ENCODE assay signal across 1 cellular context in genomic region chr6:150866147-150867073, GRCh38.
TF ChIP-seq lines count a peak whose summit lies in the region.

No MANE protein-coding gene starts in this region.

TF ChIP-seq in GM12878, 131 proteins besides CTCF, POLR2A, EP300 and RAD21 (continued from another document and continues in another):
- TF ChIP-seq, protein P1, sequence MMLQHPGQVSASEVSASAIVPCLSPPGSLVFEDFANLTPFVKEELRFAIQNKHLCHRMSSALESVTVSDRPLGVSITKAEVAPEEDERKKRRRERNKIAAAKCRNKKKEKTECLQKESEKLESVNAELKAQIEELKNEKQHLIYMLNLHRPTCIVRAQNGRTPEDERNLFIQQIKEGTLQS (IDR thresholded peaks at IDR 0.05; ENCODE audit: borderline replicate concordance, extremely low read depth, low read depth, low read length), result no peak
- peak; percentile 58; the same call in 1 of the 2 replicates for TF ChIP-seq IKZF1 (conservative IDR thresholded peaks at IDR 0.05)
- TF ChIP-seq TCF7 (IDR thresholded peaks at IDR 0.05; ENCODE audit: borderline replicate concordance), result no peak
- TF ChIP-seq NFXL1 (IDR thresholded peaks at IDR 0.05; ENCODE audit: borderline replicate concordance), result no peak
- TF ChIP-seq POU2F2 (IDR thresholded peaks at IDR 0.05; ENCODE audit: borderline replicate concordance, low read depth, low read length), result 0 out of 3 replicates have a peak, but pooled peaks have one; percentile 20
- TF ChIP-seq ZNF274 (IDR thresholded peaks at IDR 0.05; ENCODE audit: insufficient read depth, insufficient read length), result no peak
- no peak for TF ChIP-seq ZNF384 (IDR thresholded peaks at IDR 0.05; ENCODE audit: borderline replicate concordance, low read depth, low read length)
- peak in 1 of 2 experiments; percentile 77; a peak in 1 of 4 replicates for TF ChIP-seq CEBPB (IDR thresholded peaks at IDR 0.05; ENCODE audit: borderline replicate concordance in 1 of 2, low read depth in 2 of 2, low read length in 2 of 2)
- TF ChIP-seq ATF7 (IDR thresholded peaks at IDR 0.05; ENCODE audit: low read depth), result no peak
- TF ChIP-seq, protein P2, sequence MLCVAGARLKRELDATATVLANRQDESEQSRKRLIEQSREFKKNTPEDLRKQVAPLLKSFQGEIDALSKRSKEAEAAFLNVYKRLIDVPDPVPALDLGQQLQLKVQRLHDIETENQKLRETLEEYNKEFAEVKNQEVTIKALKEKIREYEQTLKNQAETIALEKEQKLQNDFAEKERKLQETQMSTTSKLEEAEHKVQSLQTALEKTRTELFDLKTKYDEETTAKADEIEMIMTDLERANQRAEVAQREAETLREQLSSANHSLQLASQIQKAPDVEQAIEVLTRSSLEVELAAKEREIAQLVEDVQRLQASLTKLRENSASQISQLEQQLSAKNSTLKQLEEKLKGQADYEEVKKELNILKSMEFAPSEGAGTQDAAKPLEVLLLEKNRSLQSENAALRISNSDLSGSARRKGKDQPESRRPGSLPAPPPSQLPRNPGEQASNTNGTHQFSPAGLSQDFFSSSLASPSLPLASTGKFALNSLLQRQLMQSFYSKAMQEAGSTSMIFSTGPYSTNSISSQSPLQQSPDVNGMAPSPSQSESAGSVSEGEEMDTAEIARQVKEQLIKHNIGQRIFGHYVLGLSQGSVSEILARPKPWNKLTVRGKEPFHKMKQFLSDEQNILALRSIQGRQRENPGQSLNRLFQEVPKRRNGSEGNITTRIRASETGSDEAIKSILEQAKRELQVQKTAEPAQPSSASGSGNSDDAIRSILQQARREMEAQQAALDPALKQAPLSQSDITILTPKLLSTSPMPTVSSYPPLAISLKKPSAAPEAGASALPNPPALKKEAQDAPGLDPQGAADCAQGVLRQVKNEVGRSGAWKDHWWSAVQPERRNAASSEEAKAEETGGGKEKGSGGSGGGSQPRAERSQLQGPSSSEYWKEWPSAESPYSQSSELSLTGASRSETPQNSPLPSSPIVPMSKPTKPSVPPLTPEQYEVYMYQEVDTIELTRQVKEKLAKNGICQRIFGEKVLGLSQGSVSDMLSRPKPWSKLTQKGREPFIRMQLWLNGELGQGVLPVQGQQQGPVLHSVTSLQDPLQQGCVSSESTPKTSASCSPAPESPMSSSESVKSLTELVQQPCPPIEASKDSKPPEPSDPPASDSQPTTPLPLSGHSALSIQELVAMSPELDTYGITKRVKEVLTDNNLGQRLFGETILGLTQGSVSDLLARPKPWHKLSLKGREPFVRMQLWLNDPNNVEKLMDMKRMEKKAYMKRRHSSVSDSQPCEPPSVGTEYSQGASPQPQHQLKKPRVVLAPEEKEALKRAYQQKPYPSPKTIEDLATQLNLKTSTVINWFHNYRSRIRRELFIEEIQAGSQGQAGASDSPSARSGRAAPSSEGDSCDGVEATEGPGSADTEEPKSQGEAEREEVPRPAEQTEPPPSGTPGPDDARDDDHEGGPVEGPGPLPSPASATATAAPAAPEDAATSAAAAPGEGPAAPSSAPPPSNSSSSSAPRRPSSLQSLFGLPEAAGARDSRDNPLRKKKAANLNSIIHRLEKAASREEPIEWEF (IDR thresholded peaks at IDR 0.05; ENCODE audit: insufficient replicate concordance, low read depth, low read length), result no peak
- TF ChIP-seq ZBTB40 (IDR thresholded peaks at IDR 0.05; ENCODE audit: borderline replicate concordance), result no peak
- no peak for TF ChIP-seq KLF5 (IDR thresholded peaks at IDR 0.05; ENCODE audit: partially characterized antibody)
- TF ChIP-seq TCF12 (IDR thresholded peaks at IDR 0.05; ENCODE audit: low read depth, low read length), result 0 out of 2 replicates have a peak, but pooled peaks have one; percentile 17
- TF ChIP-seq NBN (IDR thresholded peaks at IDR 0.05), result no peak
- no peak for TF ChIP-seq PBX3 (IDR thresholded peaks at IDR 0.05; ENCODE audit: insufficient replicate concordance, low read depth, low read length)
- peak; percentile 85 for TF ChIP-seq SIN3A (IDR thresholded peaks at IDR 0.05; ENCODE audit: low read depth, low read length)
- no peak for TF ChIP-seq TBL1XR1 (IDR thresholded peaks at IDR 0.05; ENCODE audit: low read depth, low read length)
- TF ChIP-seq TARDBP (IDR thresholded peaks at IDR 0.05; ENCODE audit: borderline replicate concordance), result no peak
- TF ChIP-seq SKIL (IDR thresholded peaks at IDR 0.05; ENCODE audit: low read depth, poor library complexity, severe bottlenecking), result no peak
- TF ChIP-seq TAF1 (IDR thresholded peaks at IDR 0.05; ENCODE audit: borderline replicate concordance, low read depth, low read length), result peak; percentile 33; the same call in 1 of the 2 replicates
- peak; percentile 36 to 56 for TF ChIP-seq IKZF2 (IDR thresholded peaks at IDR 0.05)
- no peak for TF ChIP-seq CREM (IDR thresholded peaks at IDR 0.05; ENCODE audit: low read depth)
- TF ChIP-seq POLR2AphosphoS2 (IDR thresholded peaks at IDR 0.05; ENCODE audit: low read depth, low read length), result no peak
- TF ChIP-seq BHLHE40 (IDR thresholded peaks at IDR 0.05; ENCODE audit: borderline replicate concordance in 1 of 2, low read depth in 2 of 2, low read length in 1 of 2), result peak; percentile 88 to 96
- TF ChIP-seq JUNB (IDR thresholded peaks at IDR 0.05), result no peak
- no peak for TF ChIP-seq RELB (IDR thresholded peaks at IDR 0.05; ENCODE audit: low read depth)
- TF ChIP-seq LARP7 (IDR thresholded peaks at IDR 0.05), result peak; percentile 17; the same call in 1 of the 2 replicates
- TF ChIP-seq MYC (IDR thresholded peaks at IDR 0.05; ENCODE audit: insufficient read depth, insufficient read length, insufficient replicate concordance, low read length, severe bottlenecking), result peak; percentile 95
- TF ChIP-seq SIX5 (IDR thresholded peaks at IDR 0.05; ENCODE audit: low read depth, low read length, severe bottlenecking), result no peak
- TF ChIP-seq, protein P3, sequence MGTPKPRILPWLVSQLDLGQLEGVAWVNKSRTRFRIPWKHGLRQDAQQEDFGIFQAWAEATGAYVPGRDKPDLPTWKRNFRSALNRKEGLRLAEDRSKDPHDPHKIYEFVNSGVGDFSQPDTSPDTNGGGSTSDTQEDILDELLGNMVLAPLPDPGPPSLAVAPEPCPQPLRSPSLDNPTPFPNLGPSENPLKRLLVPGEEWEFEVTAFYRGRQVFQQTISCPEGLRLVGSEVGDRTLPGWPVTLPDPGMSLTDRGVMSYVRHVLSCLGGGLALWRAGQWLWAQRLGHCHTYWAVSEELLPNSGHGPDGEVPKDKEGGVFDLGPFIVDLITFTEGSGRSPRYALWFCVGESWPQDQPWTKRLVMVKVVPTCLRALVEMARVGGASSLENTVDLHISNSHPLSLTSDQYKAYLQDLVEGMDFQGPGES (IDR thresholded peaks at IDR 0.05), result no peak
- no peak for TF ChIP-seq RAD51 (IDR thresholded peaks at IDR 0.05)
- no peak for TF ChIP-seq PML (IDR thresholded peaks at IDR 0.05; ENCODE audit: low read length)
- TF ChIP-seq HDAC2 (IDR thresholded peaks at IDR 0.05), result no peak
- no peak for TF ChIP-seq CBX3 (IDR thresholded peaks at IDR 0.05; ENCODE audit: borderline replicate concordance, low read depth)
- TF ChIP-seq CHD1 (IDR thresholded peaks at IDR 0.05; ENCODE audit: low read depth, low read length), result no peak
- TF ChIP-seq POLR2AphosphoS5 (IDR thresholded peaks at IDR 0.05; ENCODE audit: low read length), result peak; percentile 40; the same call in 1 of the 2 replicates
- TF ChIP-seq STAT3 (IDR thresholded peaks at IDR 0.05; ENCODE audit: low read depth, low read length), result no peak
- TF ChIP-seq MTA2 (IDR thresholded peaks at IDR 0.05; ENCODE audit: low read depth), result no peak
- TF ChIP-seq MTA3 (IDR thresholded peaks at IDR 0.05; ENCODE audit: borderline replicate concordance, low read length), result no peak
- TF ChIP-seq IRF4 (IDR thresholded peaks at IDR 0.05; ENCODE audit: low read depth, low read length), result no peak
- TF ChIP-seq DPF2 (IDR thresholded peaks at IDR 0.05), result peak; percentile 39; the same call in 1 of the 2 replicates
- TF ChIP-seq MXI1 (IDR thresholded peaks at IDR 0.05; ENCODE audit: low read depth, low read length), result peak; percentile 97
- TF ChIP-seq, protein P4, sequence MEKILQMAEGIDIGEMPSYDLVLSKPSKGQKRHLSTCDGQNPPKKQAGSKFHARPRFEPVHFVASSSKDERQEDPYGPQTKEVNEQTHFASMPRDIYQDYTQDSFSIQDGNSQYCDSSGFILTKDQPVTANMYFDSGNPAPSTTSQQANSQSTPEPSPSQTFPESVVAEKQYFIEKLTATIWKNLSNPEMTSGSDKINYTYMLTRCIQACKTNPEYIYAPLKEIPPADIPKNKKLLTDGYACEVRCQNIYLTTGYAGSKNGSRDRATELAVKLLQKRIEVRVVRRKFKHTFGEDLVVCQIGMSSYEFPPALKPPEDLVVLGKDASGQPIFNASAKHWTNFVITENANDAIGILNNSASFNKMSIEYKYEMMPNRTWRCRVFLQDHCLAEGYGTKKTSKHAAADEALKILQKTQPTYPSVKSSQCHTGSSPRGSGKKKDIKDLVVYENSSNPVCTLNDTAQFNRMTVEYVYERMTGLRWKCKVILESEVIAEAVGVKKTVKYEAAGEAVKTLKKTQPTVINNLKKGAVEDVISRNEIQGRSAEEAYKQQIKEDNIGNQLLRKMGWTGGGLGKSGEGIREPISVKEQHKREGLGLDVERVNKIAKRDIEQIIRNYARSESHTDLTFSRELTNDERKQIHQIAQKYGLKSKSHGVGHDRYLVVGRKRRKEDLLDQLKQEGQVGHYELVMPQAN (conservative IDR thresholded peaks at IDR 0.05), result peak; percentile 65; the same call in 1 of the 2 replicates
- no peak for TF ChIP-seq WRNIP1 (IDR thresholded peaks at IDR 0.05; ENCODE audit: borderline replicate concordance, low read depth, low read length)
- TF ChIP-seq STAT1 (conservative IDR thresholded peaks at IDR 0.05), result no peak
- no peak for TF ChIP-seq FOXK2 (IDR thresholded peaks at IDR 0.05)
- TF ChIP-seq SRF (IDR thresholded peaks at IDR 0.05; ENCODE audit: low read depth in 2 of 2, low read length in 2 of 2), result no peak
- no peak for TF ChIP-seq RELA (IDR thresholded peaks at IDR 0.05; ENCODE audit: borderline replicate concordance, partially characterized antibody)
- no peak for TF ChIP-seq PAX8 (IDR thresholded peaks at IDR 0.05)
- no peak for TF ChIP-seq BCL11A (IDR thresholded peaks at IDR 0.05; ENCODE audit: low read depth, low read length)
- no peak for TF ChIP-seq FOS (IDR thresholded peaks at IDR 0.05; ENCODE audit: borderline replicate concordance, extremely low read depth, insufficient read length)
- peak; percentile 57; the same call in 1 of the 2 replicates for TF ChIP-seq CREB1 (IDR thresholded peaks at IDR 0.05; ENCODE audit: low read depth)
- TF ChIP-seq ASH2L (IDR thresholded peaks at IDR 0.05; ENCODE audit: borderline replicate concordance, low read depth), result no peak
